ENCODE assay signal across 28 cellular contexts in the genomic region with DNA sequence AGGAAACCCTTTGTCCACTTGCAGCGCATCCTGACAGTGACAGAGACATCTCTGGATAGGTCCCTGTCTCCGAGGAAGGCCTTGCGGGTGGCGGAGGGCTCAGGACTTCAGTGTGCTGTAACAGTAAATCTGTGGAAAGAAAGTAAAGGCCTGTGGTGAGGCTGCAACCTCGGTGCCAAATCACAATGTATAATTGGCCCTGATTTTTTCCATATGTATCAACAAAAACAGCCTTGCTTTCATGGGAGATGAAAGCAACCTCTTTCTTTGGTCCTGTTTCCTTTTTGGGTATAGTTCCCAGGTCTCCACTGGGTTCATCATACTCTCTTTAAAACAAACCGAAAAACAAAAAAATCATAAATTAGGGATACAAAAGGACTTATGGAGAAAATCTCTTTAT.
"Had no signal": no experiment of that assay in that cellular context is flagged by ENCODE, and none has a peak within 500 bp of the region (broad histone marks: within the 10 kb centered on the region; RNA-seq: fewer than 3 reads in every experiment).

No MANE protein-coding gene starts in this region.

- H3K27me3 Mint-ChIP-seq: activated B cell treated with CpG ODN at 0.5 μM for 24 hours; activated CD8-positive, alpha-beta T cell treated with anti-CD3 and anti-CD28 coated beads for 36 hours; activated naive CD4-positive, alpha-beta T cell treated with anti-CD3 and anti-CD28 coated beads, Interleukin-2, amount 50 U/mL, for 24 hours; activated naive CD8-positive, alpha-beta T cell treated with anti-CD3 and anti-CD28 coated beads for 36 hours; activated naive CD8-positive, alpha-beta T cell treated with anti-CD3 and anti-CD28 coated beads, Interleukin-2, amount 50 U/mL, for 24 hours; activated T-helper 17 cell treated with anti-CD3 and anti-CD28 coated beads, Interleukin-2, amount 50 U/mL, for 72 hours; central memory CD8-positive, alpha-beta T cell; effector memory CD8-positive, alpha-beta T cell; T-helper 17 cell had no signal

- H3K27ac Mint-ChIP-seq: activated B cell treated with CpG ODN at 0.5 μM for 24 hours; activated CD8-positive, alpha-beta T cell treated with anti-CD3 and anti-CD28 coated beads for 36 hours; activated naive CD4-positive, alpha-beta T cell treated with anti-CD3 and anti-CD28 coated beads for 36 hours; activated naive CD4-positive, alpha-beta T cell treated with anti-CD3 and anti-CD28 coated beads, Interleukin-2, amount 50 U/mL, for 24 hours; activated naive CD8-positive, alpha-beta T cell treated with anti-CD3 and anti-CD28 coated beads for 36 hours; activated naive CD8-positive, alpha-beta T cell treated with anti-CD3 and anti-CD28 coated beads, Interleukin-2, amount 50 U/mL, for 24 hours; activated T-helper 17 cell treated with anti-CD3 and anti-CD28 coated beads, Interleukin-2, amount 50 U/mL, for 72 hours; brain; T-helper 17 cell; T-helper 2 cell treated with Interferon-gamma antibody and Interleukin-4, amounts not matched to agents 5 μg/mL and 100 μg/mL, for 36 hours had no signal

- ATAC-seq: activated CD4-positive, CD25-positive, alpha-beta regulatory T cell treated with anti-CD3 and anti-CD28 coated beads, Interleukin-2, amount 50 U/mL, for 24 hours; activated CD8-positive, alpha-beta T cell treated with anti-CD3 and anti-CD28 coated beads for 36 hours; activated naive CD8-positive, alpha-beta T cell treated with anti-CD3 and anti-CD28 coated beads, Interleukin-2, amount 50 U/mL, for 24 hours; activated T-cell treated with anti-CD3 and anti-CD28 coated beads, Interleukin-2, amount 50 U/mL, for 4 hours; activated T-helper 17 cell treated with anti-CD3 and anti-CD28 coated beads, Interleukin-2, amount 50 U/mL, for 72 hours; effector memory CD8-positive, alpha-beta T cell; T-helper 17 cell had no signal

- FAIRE-seq: frontal cortex had no signal

- H3K4me1 Mint-ChIP-seq: activated B cell treated with CpG ODN at 0.5 μM for 24 hours; activated naive CD4-positive, alpha-beta T cell treated with anti-CD3 and anti-CD28 coated beads, Interleukin-2, amount 50 U/mL, for 24 hours; activated naive CD8-positive, alpha-beta T cell treated with anti-CD3 and anti-CD28 coated beads, Interleukin-2, amount 50 U/mL, for 24 hours; activated T-helper 17 cell treated with anti-CD3 and anti-CD28 coated beads, Interleukin-2, amount 50 U/mL, for 72 hours; central memory CD8-positive, alpha-beta T cell; T-helper 17 cell had no signal

- DNase-seq: activated B cell treated with CpG ODN at 0.5 μM for 24 hours; activated CD4-positive, alpha-beta T cell treated with anti-CD3 and anti-CD28 coated beads for 48 hours; activated CD4-positive, alpha-beta T cell treated with anti-CD3 and anti-CD28 coated beads, Interleukin-2, amount 50 U/mL, for 1 hour; activated CD4-positive, alpha-beta T cell treated with anti-CD3 and anti-CD28 coated beads, Interleukin-2, amount 50 U/mL, for 48 hours; activated CD8-positive, alpha-beta memory T cell treated with anti-CD3 and anti-CD28 coated beads for 24 hours; activated CD8-positive, alpha-beta T cell treated with anti-CD3 and anti-CD28 coated beads for 36 hours; activated effector memory CD4-positive, alpha-beta T cell treated with Interleukin-2 at 50 U/mL for 16 hours; activated naive CD4-positive, alpha-beta T cell treated with anti-CD3 and anti-CD28 coated beads for 36 hours; activated naive CD8-positive, alpha-beta T cell treated with anti-CD3 and anti-CD28 coated beads for 36 hours; activated naive CD8-positive, alpha-beta T cell treated with anti-CD3 and anti-CD28 coated beads, Interleukin-2, amount 50 U/mL, for 24 hours; activated T-cell treated with anti-CD3 and anti-CD28 coated beads, Interleukin-2, amount 50 U/mL, for 4 hours; dermis blood vessel endothelial cell; effector CD4-positive, alpha-beta T cell; effector memory CD8-positive, alpha-beta T cell; esophagus squamous epithelium; foreskin fibroblast; head of caudate nucleus; T-helper 1 cell; T-helper 17 cell; T1000; WERI-Rb-1 had no signal

- H3K9me3 Mint-ChIP-seq: activated CD8-positive, alpha-beta T cell treated with anti-CD3 and anti-CD28 coated beads for 36 hours; activated naive CD4-positive, alpha-beta T cell treated with anti-CD3 and anti-CD28 coated beads for 36 hours; activated naive CD4-positive, alpha-beta T cell treated with anti-CD3 and anti-CD28 coated beads, Interleukin-2, amount 50 U/mL, for 24 hours; activated naive CD8-positive, alpha-beta T cell treated with anti-CD3 and anti-CD28 coated beads for 36 hours; activated naive CD8-positive, alpha-beta T cell treated with anti-CD3 and anti-CD28 coated beads, Interleukin-2, amount 50 U/mL, for 24 hours; activated T-cell treated with anti-CD3 and anti-CD28 coated beads, Interleukin-2, amount 50 U/mL, for 4 hours; activated T-helper 17 cell treated with anti-CD3 and anti-CD28 coated beads, Interleukin-2, amount 50 U/mL, for 72 hours; central memory CD8-positive, alpha-beta T cell; effector memory CD8-positive, alpha-beta T cell; T-helper 2 cell treated with Interferon-gamma antibody and Interleukin-4, amounts not matched to agents 5 μg/mL and 100 μg/mL, for 36 hours had no signal

- H3K4me3 Mint-ChIP-seq: activated B cell treated with CpG ODN at 0.5 μM for 24 hours; activated CD8-positive, alpha-beta T cell treated with anti-CD3 and anti-CD28 coated beads for 36 hours; activated naive CD4-positive, alpha-beta T cell treated with anti-CD3 and anti-CD28 coated beads for 36 hours; activated naive CD4-positive, alpha-beta T cell treated with anti-CD3 and anti-CD28 coated beads, Interleukin-2, amount 50 U/mL, for 24 hours; activated naive CD8-positive, alpha-beta T cell treated with anti-CD3 and anti-CD28 coated beads for 36 hours; activated naive CD8-positive, alpha-beta T cell treated with anti-CD3 and anti-CD28 coated beads, Interleukin-2, amount 50 U/mL, for 24 hours; activated T-cell treated with anti-CD3 and anti-CD28 coated beads, Interleukin-2, amount 50 U/mL, for 4 hours; activated T-helper 17 cell treated with anti-CD3 and anti-CD28 coated beads, Interleukin-2, amount 50 U/mL, for 72 hours; brain; central memory CD8-positive, alpha-beta T cell; effector memory CD8-positive, alpha-beta T cell; T-helper 17 cell; T-helper 2 cell treated with Interferon-gamma antibody and Interleukin-4, amounts not matched to agents 5 μg/mL and 100 μg/mL, for 36 hours had no signal

- H3K36me3 Mint-ChIP-seq: activated naive CD4-positive, alpha-beta T cell treated with anti-CD3 and anti-CD28 coated beads, Interleukin-2, amount 50 U/mL, for 24 hours; activated naive CD8-positive, alpha-beta T cell treated with anti-CD3 and anti-CD28 coated beads for 36 hours; brain had no signal
